In genomic region chr1:238681451-238681850, GRCh38 we compare ENCODE assay signal across 18 cellular contexts.
A peak's percentile ranks its signal among the peaks of the same experiment; 100 is the strongest.
DNase-seq lines count a peak whose midpoint lies in the region; ATAC-seq and TF ChIP-seq lines count a peak whose summit lies in the region.
"Had no signal": no experiment of that assay in that cellular context is flagged by ENCODE, and none has a peak within 500 bp of the region (broad histone marks: within the 10 kb centered on the region; RNA-seq: fewer than 3 reads in every experiment).

No MANE protein-coding gene starts in this region.

- H3K4me1 Mint-ChIP-seq in osteocyte (ENCODE audit: unreplicated experiment): peaks cover 18% of the 10 kb centered on the region
- H3K4me1 Mint-ChIP-seq: CD4-positive, CD25-positive, alpha-beta regulatory T cell had no signal

- no peak for TF ChIP-seq CTCF in AG10803 (conservative IDR thresholded peaks at IDR 0.05; ENCODE audit: low read length)
- TF ChIP-seq CTCF in brain microvascular endothelial cell (IDR thresholded peaks at IDR 0.05; ENCODE audit: low read depth, low read length, missing control alignments): no peak
- TF ChIP-seq CTCF in osteocyte (IDR thresholded peaks at IDR 0.05): no peak

- H3K4me3 Mint-ChIP-seq in osteocyte (ENCODE audit: unreplicated experiment): no peak overlapping the region
- H3K4me3 Mint-ChIP-seq: CD4-positive, CD25-positive, alpha-beta regulatory T cell had no signal

- peak overlapping the region; percentile 86 for H3K27ac Mint-ChIP-seq in osteocyte (ENCODE audit: unreplicated experiment)
- H3K27ac Mint-ChIP-seq: CD4-positive, CD25-positive, alpha-beta regulatory T cell had no signal

- no peaks in the 10 kb centered on the region for H3K36me3 Mint-ChIP-seq in osteocyte (ENCODE audit: unreplicated experiment)
- H3K36me3 Mint-ChIP-seq: CD4-positive, CD25-positive, alpha-beta regulatory T cell had no signal

- H3K27me3 Mint-ChIP-seq in osteocyte (ENCODE audit: unreplicated experiment): no peaks in the 10 kb centered on the region
- H3K27me3 Mint-ChIP-seq: CD4-positive, CD25-positive, alpha-beta regulatory T cell had no signal

- H3K27ac ChIP-seq in brain microvascular endothelial cell: peak overlapping the region; percentile 92
- H3K27ac ChIP-seq: GM23248 had no signal

- in situ Hi-C loops in brain microvascular endothelial cell (cut with HindIII; ENCODE audit: low pct_ligation_motif_present, low sequenced_read_pairs): no loop called here

- DNase-seq in AG10803 (ENCODE audit: low read depth) (peak; percentile 35), HS-5 (ENCODE audit: low read depth) (peak; percentile 81), brain microvascular endothelial cell (peak; percentile 64), osteocyte (ENCODE audit: extremely low spot score, unreplicated experiment) (no peak)
- no peak for DNase-seq in activated CD4-positive, alpha-beta T cell treated with anti-CD3 and anti-CD28 coated beads for 4 hours
- DNase-seq in stimulated activated CD4-positive, alpha-beta T cell treated with anti-CD3 and anti-CD28 coated beads, Interleukin-2, amount 100 ng/mL, for 48 hours: no peak
- DNase-seq: AML-193; CD4-positive, CD25-positive, alpha-beta regulatory T cell; DMS53; GDM1; Karpas-422; NCI-H187 treated with DMSO at 0.1 percent for 48 hours; NCI-H2171; NCI-H510A treated with DMSO at 0.1 percent for 48 hours; SIG-M5 had no signal

- no peaks in the 10 kb centered on the region for H3K36me3 ChIP-seq in brain microvascular endothelial cell (replicated peaks)

- H3K9me3 Mint-ChIP-seq in osteocyte (ENCODE audit: unreplicated experiment): peaks cover 9% of the 10 kb centered on the region

- no peak overlapping the region for H3K4me3 ChIP-seq in AG10803 (ENCODE audit: low read length)
- H3K4me3 ChIP-seq in brain microvascular endothelial cell (ENCODE audit: low read depth, low read length): no peak overlapping the region
- H3K4me3 ChIP-seq: GM23248 had no signal

- ATAC-seq in GM21360 (IDR thresholded peaks at IDR 0.05; ENCODE audit: unreplicated experiment) (no peak), HG03159 (IDR thresholded peaks at IDR 0.05; ENCODE audit: unreplicated experiment) (no peak)

- H3K27me3 ChIP-seq in brain microvascular endothelial cell (replicated peaks): no peaks in the 10 kb centered on the region

Comparison
In these comparisons a context has a peak if more than half of its experiments do, and no peak if none do; other contexts are left out.
1. DNase-seq: peak in AG10803 (single experiment), HS-5 (single experiment) and brain microvascular endothelial cell (single experiment); none in osteocyte (single experiment), activated CD4-positive, alpha-beta T cell treated with anti-CD3 and anti-CD28 coated beads for 4 hours (0 of 2) and stimulated activated CD4-positive, alpha-beta T cell treated with anti-CD3 and anti-CD28 coated beads, Interleukin-2, amount 100 ng/mL, for 48 hours (0 of 2).